In the genomic region with DNA sequence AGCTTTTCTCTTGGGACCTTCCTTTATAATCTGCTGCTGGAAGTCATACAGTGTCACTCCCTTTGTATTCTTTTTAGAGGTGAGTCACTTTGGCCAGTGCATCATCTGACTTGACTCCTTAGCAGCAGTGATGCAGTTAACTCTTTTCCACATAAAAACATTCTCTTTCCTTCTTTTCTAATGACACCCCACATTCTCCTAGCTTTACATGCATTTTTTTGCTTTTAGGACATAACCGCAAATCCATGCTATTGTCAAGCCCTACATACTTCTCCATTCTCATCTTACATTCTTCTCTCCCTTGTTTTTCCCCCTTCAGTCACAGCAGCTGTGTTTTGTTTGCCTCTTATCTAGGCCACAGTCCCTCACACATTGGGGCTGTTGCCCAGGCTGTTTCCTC, we compare ENCODE assay signal across 15 cellular contexts. TPM values are rescaled to one million over a fixed set of nuclear protein-coding genes. Genes with fewer than 3 reads are reported as not detected.
DNase-seq lines count a peak whose midpoint lies in the region; ATAC-seq and TF ChIP-seq lines count a peak whose summit lies in the region.
"Had no signal": no experiment of that assay in that cellular context is flagged by ENCODE, and none has a peak within 500 bp of the region (broad histone marks: within the 10 kb centered on the region; RNA-seq: fewer than 3 reads in every experiment).

No MANE protein-coding gene starts in this region.

- no peaks in the 10 kb centered on the region for H3K27me3 ChIP-seq in Caco-2 (replicated peaks; ENCODE audit: control insufficient read depth, insufficient read depth, low read length)
- H3K27me3 ChIP-seq: BLaER1, MG63, ovary, Peyer's patch had no signal

- no peak overlapping the region for H3K4me3 ChIP-seq in Caco-2 (ENCODE audit: low read depth, low read length)
- H3K4me3 ChIP-seq: BLaER1, MG63, ovary, Peyer's patch had no signal

- no peaks in the 10 kb centered on the region for H3K9me3 ChIP-seq in Caco-2
- H3K9me3 ChIP-seq: BLaER1, MG63, ovary, Peyer's patch had no signal

- no peak overlapping the region for H3K4me3 Mint-ChIP-seq in Caco-2 (ENCODE audit: unreplicated experiment)
- H3K4me3 Mint-ChIP-seq: stimulated activated effector memory CD8-positive, alpha-beta T cell treated with anti-CD3 and anti-CD28 coated beads, Interleukin-12 subunit alpha, Interleukin-12 subunit beta, amount 100 ng/mL, for 72 hours had no signal

- no peak overlapping the region for H3K27ac Mint-ChIP-seq in Caco-2 (ENCODE audit: unreplicated experiment)
- H3K27ac Mint-ChIP-seq: activated naive CD4-positive, alpha-beta T cell treated with anti-CD3 and anti-CD28 coated beads, Interleukin-2, amount 50 U/mL, for 72 hours; stimulated activated effector memory CD8-positive, alpha-beta T cell treated with anti-CD3 and anti-CD28 coated beads, Interleukin-12 subunit alpha, Interleukin-12 subunit beta, amount 100 ng/mL, for 72 hours had no signal

- intact Hi-C loops in Caco-2 (cut with micrococcal nuclease; ENCODE audit: unreplicated experiment) = no loop called here

- H3K9me3 Mint-ChIP-seq in Caco-2 (ENCODE audit: unreplicated experiment) = no peaks in the 10 kb centered on the region
- H3K9me3 Mint-ChIP-seq: stimulated activated effector memory CD8-positive, alpha-beta T cell treated with anti-CD3 and anti-CD28 coated beads, Interleukin-12 subunit alpha, Interleukin-12 subunit beta, amount 100 ng/mL, for 72 hours had no signal

- no TSS peak for BruUV-seq in Caco-2 (replicated peaks; lab: Mats Ljungman, UMichigan)

- H3K36me3 Mint-ChIP-seq in Caco-2 (ENCODE audit: insufficient read depth, unreplicated experiment) = no peaks in the 10 kb centered on the region
- H3K36me3 Mint-ChIP-seq: activated naive CD4-positive, alpha-beta T cell treated with anti-CD3 and anti-CD28 coated beads, Interleukin-2, amount 50 U/mL, for 72 hours; stimulated activated effector memory CD8-positive, alpha-beta T cell treated with anti-CD3 and anti-CD28 coated beads, Interleukin-12 subunit alpha, Interleukin-12 subunit beta, amount 100 ng/mL, for 72 hours had no signal

- ATAC-seq in GM21737 (IDR thresholded peaks at IDR 0.05; ENCODE audit: unreplicated experiment) (no peak), GM18873 (IDR thresholded peaks at IDR 0.05; ENCODE audit: low FRiP score, unreplicated experiment) (no peak)
- ATAC-seq: activated naive CD4-positive, alpha-beta T cell treated with anti-CD3 and anti-CD28 coated beads, Interleukin-2, amount 50 U/mL, for 72 hours; stimulated activated effector memory CD8-positive, alpha-beta T cell treated with anti-CD3 and anti-CD28 coated beads, Interleukin-12 subunit alpha, Interleukin-12 subunit beta, amount 100 ng/mL, for 72 hours had no signal

- H3K27me3 Mint-ChIP-seq in Caco-2 (ENCODE audit: insufficient read depth, unreplicated experiment) = peaks cover 6% of the 10 kb centered on the region

- CTCF ChIA-PET in Caco-2 (lab: Charles Lee) = no interaction called here

- DNase-seq in AG08395 (ENCODE audit: low spot score) (peak; percentile 71), HS-27A (ENCODE audit: low read depth) (peak; percentile 71), amniotic epithelial cell (ENCODE audit: low read depth) (peak; percentile 18), glomerular visceral epithelial cell (ENCODE audit: extremely low spot score) (peak; percentile 86), Caco-2 (no peak)
- no peak for DNase-seq in stimulated activated CD4-positive, alpha-beta T cell treated with anti-CD3 and anti-CD28 coated beads, Interleukin-4, amount 100 ng/mL, for 4 hours
- DNase-seq: mammary epithelial cell, MG63, ovary, Peyer's patch had no signal

- POLR2A ChIA-PET in Caco-2 (lab: Charles Lee) = no interaction called here

- H3K4me1 Mint-ChIP-seq in Caco-2 (ENCODE audit: low read depth, unreplicated experiment) = no peaks in the 10 kb centered on the region
- H3K4me1 Mint-ChIP-seq: stimulated activated effector memory CD8-positive, alpha-beta T cell treated with anti-CD3 and anti-CD28 coated beads, Interleukin-12 subunit alpha, Interleukin-12 subunit beta, amount 100 ng/mL, for 72 hours had no signal

- no peaks in the 10 kb centered on the region for H3K36me3 ChIP-seq in Caco-2 (ENCODE audit: control insufficient read depth, insufficient read depth, low read length)
- H3K36me3 ChIP-seq: BLaER1, MG63, ovary, Peyer's patch had no signal

- no peak for TF ChIP-seq CTCF in Caco-2 (IDR thresholded peaks at IDR 0.05; ENCODE audit: insufficient read depth in 1 of 2, low read depth in 1 of 2, low read length in 1 of 2, severe bottlenecking in 1 of 2, unreplicated experiment in 1 of 2)

- H3K4me1 ChIP-seq in Caco-2 = 0 out of 2 replicates have a peak, but pooled peaks cover 5% of the 10 kb centered on the region
- H3K4me1 ChIP-seq: BLaER1, Peyer's patch had no signal

RNA-seq across cellular contexts. Expression of a gene that starts 55.1 kb away (rescaled TPM):
- 31.4 and 34.9 TPM in 2 replicates for total RNA-seq in Caco-2 (2022)

Comparison
In these comparisons a context has a peak if more than half of its experiments do, and no peak if none do; other contexts are left out.
1. DNase-seq: peak in AG08395 (single experiment), HS-27A (single experiment), amniotic epithelial cell (single experiment) and glomerular visceral epithelial cell (single experiment); none in stimulated activated CD4-positive, alpha-beta T cell treated with anti-CD3 and anti-CD28 coated beads, Interleukin-4, amount 100 ng/mL, for 4 hours (0 of 2) and Caco-2 (0 of 2).